In genomic region chr10:123855013-123855684, GRCh38 we compare ENCODE assay signal across 17 cellular contexts. TPM values are rescaled to one million over a fixed set of nuclear protein-coding genes. Genes with fewer than 3 reads are reported as not detected.
"Had no signal": no experiment of that assay in that cellular context is flagged by ENCODE, and none has a peak within 500 bp of the region (broad histone marks: within the 10 kb centered on the region; RNA-seq: fewer than 3 reads in every experiment).

No MANE protein-coding gene starts in this region.

- H3K36me3 ChIP-seq: cardiac muscle cell, heart right ventricle, pancreas, upper lobe of right lung, WERI-Rb-1 had no signal

- H3K4me3 Mint-ChIP-seq: natural killer cell; stimulated activated naive CD8-positive, alpha-beta T cell treated with anti-CD3 and anti-CD28 coated beads, Interleukin-15, Interleukin-2, amounts not matched to agents 100 ng/mL and 50 ng/mL, for 24 hours had no signal

- H3K27ac ChIP-seq: cardiac muscle cell, heart right ventricle, pancreas, upper lobe of right lung, WERI-Rb-1 had no signal

- H3K9me3 ChIP-seq: heart right ventricle, pancreas, upper lobe of right lung had no signal

- H3K4me3 ChIP-seq: cardiac muscle cell, heart right ventricle, pancreas, skin epidermis, upper lobe of right lung had no signal

- H3K9me3 Mint-ChIP-seq: natural killer cell; stimulated activated naive CD8-positive, alpha-beta T cell treated with anti-CD3 and anti-CD28 coated beads, Interleukin-15, Interleukin-2, amounts not matched to agents 100 ng/mL and 50 ng/mL, for 24 hours had no signal

- H3K4me1 ChIP-seq: heart right ventricle, pancreas, upper lobe of right lung had no signal

- H3K27me3 ChIP-seq: cardiac muscle cell, upper lobe of right lung had no signal

- H3K27ac Mint-ChIP-seq: activated naive CD4-positive, alpha-beta T cell treated with anti-CD3 and anti-CD28 coated beads, Interleukin-2, amount 50 U/mL, for 72 hours; natural killer cell; stimulated activated naive CD8-positive, alpha-beta T cell treated with anti-CD3 and anti-CD28 coated beads, Interleukin-15, Interleukin-2, amounts not matched to agents 100 ng/mL and 50 ng/mL, for 24 hours had no signal

- H3K36me3 Mint-ChIP-seq: activated naive CD4-positive, alpha-beta T cell treated with anti-CD3 and anti-CD28 coated beads, Interleukin-2, amount 50 U/mL, for 72 hours; natural killer cell had no signal

- DNase-seq: activated CD4-positive, alpha-beta T cell treated with anti-CD3 and anti-CD28 coated beads, Interleukin-2, amount 50 U/mL, for 4 hours; activated gamma-delta T cell; heart right ventricle; mesenchymal stem cell; natural killer cell; pancreas; retina; stimulated activated CD4-positive, alpha-beta T cell treated with anti-CD3 and anti-CD28 coated beads, Interleukin-15, amount 100 ng/mL, for 24 hours; stimulated activated CD4-positive, alpha-beta T cell treated with anti-CD3 and anti-CD28 coated beads, Interleukin-2, amount 100 ng/mL, for 48 hours; SW 1271; T-helper 2 cell; WERI-Rb-1 had no signal

- H3K4me1 Mint-ChIP-seq: natural killer cell had no signal

RNA-seq across cellular contexts. Expression of gene CPXM2, which starts 36.5 kb away (rescaled TPM):
- total RNA-seq: activated naive CD4-positive, alpha-beta T cell treated with anti-CD3 and anti-CD28 coated beads, Interleukin-2, amount 50 U/mL, for 72 hours; natural killer cell had no signal
